ENCODE assay signal across 16 cellular contexts in the genomic region with DNA sequence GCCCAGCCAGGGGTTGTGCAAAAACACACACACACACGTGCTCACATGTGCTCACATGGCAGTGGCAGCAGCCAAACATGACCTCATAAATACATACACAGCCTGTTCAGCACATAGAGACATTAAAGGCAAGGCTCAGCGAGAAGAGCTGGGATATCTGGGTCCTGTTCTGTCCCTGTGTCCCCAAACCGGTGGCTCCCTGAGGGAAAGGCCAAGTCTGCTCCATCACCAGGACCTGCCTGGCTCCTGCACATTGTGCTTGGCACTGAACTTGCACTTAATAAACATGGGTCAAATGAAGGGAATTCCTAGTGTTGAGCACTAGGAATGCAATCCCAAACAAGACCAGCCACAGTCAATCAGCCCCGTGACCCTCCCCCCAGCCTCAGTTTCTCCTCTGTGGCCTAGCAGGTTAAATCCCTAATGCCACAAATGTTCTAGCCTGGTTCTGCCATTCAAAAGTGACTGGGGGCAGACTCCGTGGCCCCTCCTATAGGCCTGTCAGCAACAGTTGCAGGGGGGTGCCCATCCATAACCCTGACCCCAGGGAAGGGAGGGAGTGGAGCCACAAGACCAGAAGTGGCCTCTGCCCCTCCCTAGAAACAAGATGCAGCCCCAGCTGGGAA.
DNase-seq lines count a peak whose midpoint lies in the region; ATAC-seq and TF ChIP-seq lines count a peak whose summit lies in the region.
"Had no signal": no experiment of that assay in that cellular context is flagged by ENCODE, and none has a peak within 500 bp of the region (broad histone marks: within the 10 kb centered on the region; RNA-seq: fewer than 3 reads in every experiment).

No MANE protein-coding gene starts in this region.

- H3K9me3 ChIP-seq in HUES6 (ENCODE audit: control insufficient read depth, insufficient read depth, low read depth, low read length) (peaks cover 24% of the 10 kb centered on the region), mesenchymal stem cell (ENCODE audit: control insufficient read depth, low read length) (no peaks in the 10 kb centered on the region)
- H3K9me3 ChIP-seq: HAP-1 had no signal

- H2BK5ac ChIP-seq in mesenchymal stem cell (ENCODE audit: low read depth, low read length, poor library complexity, severe bottlenecking): no peak overlapping the region

- H3K79me1 ChIP-seq in mesenchymal stem cell (replicated peaks; ENCODE audit: low read length, poor library complexity, severe bottlenecking): no peaks in the 10 kb centered on the region

- H2AFZ ChIP-seq in GM23338 (no peak overlapping the region), mesenchymal stem cell (ENCODE audit: low read depth, low read length) (no peak overlapping the region)
- H2AFZ ChIP-seq: PC-9 had no signal

- TF ChIP-seq CTCF in GM23338 (conservative IDR thresholded peaks at IDR 0.05; ENCODE audit: low read depth in 2 of 2) (no peak), HFFc6 (IDR thresholded peaks at IDR 0.05) (no peak)

- H3K36me3 Mint-ChIP-seq in GM23338 (ENCODE audit: low read depth): peaks cover 8% of the 10 kb centered on the region; the same call in 1 of the 3 replicates
- H3K36me3 Mint-ChIP-seq in HFFc6 (ENCODE audit: low read depth): no peaks in the 10 kb centered on the region
- H3K36me3 Mint-ChIP-seq: CD8-positive, alpha-beta memory T cell had no signal

- peak overlapping the region in 1 of 2 experiments; percentile 28 for H2BK12ac ChIP-seq in mesenchymal stem cell (ENCODE audit: low read length in 2 of 2)

- no peaks in the 10 kb centered on the region for H3F3A ChIP-seq in GM23338 (replicated peaks; ENCODE audit: low read depth)

- H3K4me2 ChIP-seq in GM23338 (no peak overlapping the region), mesenchymal stem cell (ENCODE audit: low read length, poor library complexity, severe bottlenecking) (no peak overlapping the region)
- H3K4me2 ChIP-seq: BLaER1 treated with 17β-estradiol and CSF1 and Interleukin-3, amounts not matched to agents 10 nM and 100 nM; PC-9 had no signal

- DNase-seq in GM23338 (ENCODE audit: low spot score) (no peak), mesenchymal stem cell (no peak), sciatic nerve (ENCODE audit: low spot score) (peak; percentile 19), NCI-H1105 treated with DMSO at 0.1 percent for 48 hours (lab: John Stamatoyannopoulos, UW) (no peak), HFFc6 (no peak)
- DNase-seq: DMS79, NCI-H187 treated with DMSO at 0.1 percent for 48 hours, NCI-H2171, NCI-H526 treated with DMSO at 0.1 percent for 48 hours, PC-9 had no signal

- H3K27ac Mint-ChIP-seq in GM23338: peak overlapping the region; percentile 74
- no peak overlapping the region for H3K27ac Mint-ChIP-seq in HFFc6

- peak overlapping the region; percentile 55 for H4K91ac ChIP-seq in mesenchymal stem cell (ENCODE audit: low read length)

- H3K79me2 ChIP-seq in GM23338 (replicated peaks; ENCODE audit: insufficient read depth): no peaks in the 10 kb centered on the region

- no peak overlapping the region for H4K8ac ChIP-seq in mesenchymal stem cell (ENCODE audit: low read length)

- H3K36me3 ChIP-seq in GM23338 (ENCODE audit: insufficient read depth): no peaks in the 10 kb centered on the region
- no peaks in the 10 kb centered on the region for H3K36me3 ChIP-seq in HUES6 (ENCODE audit: control insufficient read depth, insufficient read depth, low read length)
- H3K36me3 ChIP-seq in mesenchymal stem cell (ENCODE audit: control insufficient read depth in 1 of 2, insufficient read depth in 2 of 2, low read depth in 1 of 2, low read length in 2 of 2): no peaks in the 10 kb centered on the region
- H3K36me3 ChIP-seq: BLaER1 treated with 17β-estradiol and CSF1 and Interleukin-3, amounts not matched to agents 10 nM and 100 nM; HAP-1 had no signal

- H3K9ac ChIP-seq in HUES6 (ENCODE audit: low read length): peak overlapping the region; percentile 22
- H3K9ac ChIP-seq in mesenchymal stem cell (ENCODE audit: low read length): no peak overlapping the region
- H3K9ac ChIP-seq: BLaER1 treated with 17β-estradiol and CSF1 and Interleukin-3, amounts not matched to agents 10 nM and 100 nM had no signal

- H3K4me3 ChIP-seq in GM23338 (no peak overlapping the region), HUES6 (ENCODE audit: low read depth, low read length) (no peak overlapping the region), mesenchymal stem cell (ENCODE audit: insufficient read depth in 1 of 2, low read depth in 1 of 2, low read length in 2 of 2) (no peak overlapping the region)
- H3K4me3 ChIP-seq: BLaER1 treated with 17β-estradiol and CSF1 and Interleukin-3, amounts not matched to agents 10 nM and 100 nM; HAP-1; PC-9 had no signal

- no peak overlapping the region for H2AK5ac ChIP-seq in mesenchymal stem cell (ENCODE audit: low read length, severe bottlenecking)

- no peak overlapping the region for H3K27ac ChIP-seq in GM23338 (ENCODE audit: low read depth)
- peak overlapping the region; percentile 99; the same call in 1 of the 2 replicates for H3K27ac ChIP-seq in HUES6 (ENCODE audit: low read depth, low read length)
- no peak overlapping the region for H3K27ac ChIP-seq in mesenchymal stem cell (ENCODE audit: low read length, poor library complexity, severe bottlenecking)
- H3K27ac ChIP-seq: BLaER1 treated with 17β-estradiol and CSF1 and Interleukin-3, amounts not matched to agents 10 nM and 100 nM; PC-9; RWPE1 had no signal

- intact Hi-C loops in sciatic nerve (cut with DNase I): no loop called here

- WGBS in mesenchymal stem cell: 88% methylated on average over 5 of the region's 5 CpGs

- peaks cover 18% of the 10 kb centered on the region for H3K9me3 Mint-ChIP-seq in GM23338
- H3K9me3 Mint-ChIP-seq in HFFc6: no peaks in the 10 kb centered on the region

- no peaks in the 10 kb centered on the region for H4K20me1 ChIP-seq in GM23338 (replicated peaks; ENCODE audit: insufficient read depth)

- no peaks in the 10 kb centered on the region for H3K27me3 ChIP-seq in GM23338 (ENCODE audit: insufficient read depth)
- H3K27me3 ChIP-seq in HUES6 (ENCODE audit: control insufficient read depth, insufficient read depth, low read length): no peaks in the 10 kb centered on the region
- H3K27me3 ChIP-seq in mesenchymal stem cell (ENCODE audit: control insufficient read depth in 1 of 2, insufficient read depth in 1 of 2, low read length in 2 of 2): peaks cover 0 to 10% of the 10 kb centered on the region in 2 experiments
- H3K27me3 ChIP-seq: BLaER1 treated with 17β-estradiol and CSF1 and Interleukin-3, amounts not matched to agents 10 nM and 100 nM had no signal

- H3K4me1 Mint-ChIP-seq in GM23338 (peaks cover 23% of the 10 kb centered on the region), HFFc6 (ENCODE audit: low read depth) (no peaks in the 10 kb centered on the region)
- H3K4me1 Mint-ChIP-seq: CD8-positive, alpha-beta memory T cell had no signal

- peaks cover 9% of the 10 kb centered on the region; the same call in 1 of the 2 replicates for H3K4me1 ChIP-seq in GM23338 (ENCODE audit: insufficient read depth)
- H3K4me1 ChIP-seq in HUES6 (ENCODE audit: control insufficient read depth, insufficient read depth, low read length): peaks cover 23% of the 10 kb centered on the region
- peaks cover 5% of the 10 kb centered on the region for H3K4me1 ChIP-seq in mesenchymal stem cell (ENCODE audit: control insufficient read depth, insufficient read depth, low read depth, low read length)
- H3K4me1 ChIP-seq: HAP-1 had no signal

- H3K4me3 Mint-ChIP-seq in GM23338 (no peak overlapping the region), HFFc6 (no peak overlapping the region)
- H3K4me3 Mint-ChIP-seq: CD8-positive, alpha-beta memory T cell had no signal

- ATAC-seq in GM23338 (no peak), sciatic nerve (no peak), GM21576 (IDR thresholded peaks at IDR 0.05; ENCODE audit: unreplicated experiment) (no peak)

- H3K18ac ChIP-seq in mesenchymal stem cell (ENCODE audit: low read depth in 1 of 2, low read length in 2 of 2): no peak overlapping the region

- H3K23ac ChIP-seq in mesenchymal stem cell (ENCODE audit: low read length in 2 of 2): no peak overlapping the region

- H3K9me2 ChIP-seq in GM23338 (ENCODE audit: insufficient read depth): peaks cover 14% of the 10 kb centered on the region

- H3K27me3 Mint-ChIP-seq in GM23338 (ENCODE audit: insufficient read depth, low read depth, poor library complexity): peaks cover 11% of the 10 kb centered on the region
- H3K27me3 Mint-ChIP-seq in HFFc6 (ENCODE audit: insufficient read depth): peaks cover 39% of the 10 kb centered on the region

- H2BK15ac ChIP-seq in mesenchymal stem cell (ENCODE audit: low read depth, poor library complexity, severe bottlenecking): no peak overlapping the region

- no peak overlapping the region for H3K14ac ChIP-seq in mesenchymal stem cell (ENCODE audit: low read length in 2 of 2)

- no peak overlapping the region for H3K4ac ChIP-seq in mesenchymal stem cell (ENCODE audit: low read depth in 1 of 2, low read length in 2 of 2)

- H2BK120ac ChIP-seq in mesenchymal stem cell (ENCODE audit: low read depth, low read length): no peak overlapping the region

TF ChIP-seq in GM23338, 12 proteins besides CTCF, POLR2A, EP300 and RAD21:
- no peak for TF ChIP-seq ZNF114 (CRISPR knock-in tag; IDR thresholded peaks at IDR 0.05)
- TF ChIP-seq STAT1 (IDR thresholded peaks at IDR 0.05; ENCODE audit: unreplicated experiment): no peak
- TF ChIP-seq ZNF331 (CRISPR knock-in tag; IDR thresholded peaks at IDR 0.05; ENCODE audit: low read depth): no peak
